8 cellular contexts compared by ENCODE assay signal in genomic region chr10:70528726-70529362, GRCh38. TPM values are rescaled to one million over a fixed set of nuclear protein-coding genes. Genes with fewer than 3 reads are reported as not detected.
DNase-seq lines count a peak whose midpoint lies in the region; ATAC-seq and TF ChIP-seq lines count a peak whose summit lies in the region.

No MANE protein-coding gene starts in this region.

- peaks cover 6% of the 10 kb centered on the region for H3K36me3 Mint-ChIP-seq in WTC11

- POLR2A ChIA-PET in HEK293 (lab: Yijun Ruan, JAX), result no interaction called here
- POLR2A ChIA-PET in WTC11 (lab: Charles Lee), result interaction anchor here (0.5 to 0.6 kb wide), 2 partner anchors 51 to 96 kb away, joined by 3 read pairs; partner anchors contain the start of gene PALD1

- no peaks in the 10 kb centered on the region for H3K4me1 ChIP-seq in HEK293 (ENCODE audit: control insufficient read depth, insufficient read depth, low read length)

- ATAC-seq in WTC11 (peak; percentile 91), GM18868 (IDR thresholded peaks at IDR 0.05; ENCODE audit: unreplicated experiment) (no peak), GM18909 (IDR thresholded peaks at IDR 0.05; ENCODE audit: poor library complexity, unreplicated experiment) (no peak)

- TF ChIP-seq CTCF in HEK293 (tag by site-specific recombination; IDR thresholded peaks at IDR 0.05) (no peak), WTC11 (IDR thresholded peaks at IDR 0.05) (no peak)

- H3K27ac ChIP-seq in HEK293 (ENCODE audit: extremely low read depth, low read depth, low read length), result no peak overlapping the region

- no peak overlapping the region for H3K4me3 ChIP-seq in HEK293 (ENCODE audit: low read depth, low read length)

- peaks cover 3% of the 10 kb centered on the region; the same call in 1 of the 2 replicates for H3K4me1 Mint-ChIP-seq in WTC11

- H3K36me3 ChIP-seq in HEK293 (ENCODE audit: control insufficient read depth in 2 of 2, insufficient read depth in 1 of 2, low read length in 2 of 2), result peaks cover 0 to 25% of the 10 kb centered on the region in 2 experiments; a peak in 1 of 3 replicates

- DNase-seq in D341Med (ENCODE audit: low spot score), result peak; percentile 49
- DNase-seq in WTC11 (ENCODE audit: low spot score), result peak; percentile 40
- DNase-seq in islet precursor cell, result peak; percentile 73
- DNase-seq in NCI-H1436 treated with DMSO at 0.1 percent for 48 hours (lab: John Stamatoyannopoulos, UW), result no peak
- no peak for DNase-seq in globus pallidus (ENCODE audit: low spot score)

- no peaks in the 10 kb centered on the region for H3K9me3 ChIP-seq in HEK293 (ENCODE audit: control insufficient read depth, insufficient read depth, low read depth, low read length)

- no peaks in the 10 kb centered on the region for H3K27me3 Mint-ChIP-seq in WTC11 (ENCODE audit: low read depth)

- H3K9me3 Mint-ChIP-seq in WTC11, result no peaks in the 10 kb centered on the region

- CTCF ChIA-PET in HEK293 (lab: Yijun Ruan, JAX), result interaction anchor here (0.6 to 2.4 kb wide), 8 partner anchors 9 to 1010 kb away, joined by 3 to 18 read pairs (median 3); no protein-coding TSS in a partner anchor
- CTCF ChIA-PET in WTC11 (lab: Charles Lee), result interaction anchor here (0.6 to 3.7 kb wide), 9 partner anchors 8 to 739 kb away, joined by 3 to 34 read pairs (median 4); no protein-coding TSS in a partner anchor

- H3K4me3 Mint-ChIP-seq in WTC11, result no peak overlapping the region

- H3K27ac Mint-ChIP-seq in WTC11, result no peak overlapping the region

TF ChIP-seq in HEK293, 187 proteins besides CTCF, POLR2A, EP300 and RAD21:
- TF ChIP-seq ZNF76 (tag by site-specific recombination; IDR thresholded peaks at IDR 0.05; ENCODE audit: borderline replicate concordance, low read depth) (peak; percentile 64; the same call in 1 of the 2 replicates), MYNN (tag by site-specific recombination; IDR thresholded peaks at IDR 0.05; ENCODE audit: borderline replicate concordance) (no peak), SCRT2 (tag by site-specific recombination; IDR thresholded peaks at IDR 0.05) (peak; percentile 65; the same call in 1 of the 2 replicates), ZBTB6 (tag by site-specific recombination; IDR thresholded peaks at IDR 0.05) (no peak), ZBTB17 (tag by site-specific recombination; IDR thresholded peaks at IDR 0.05) (peak; percentile 78), SETDB1 (IDR thresholded peaks at IDR 0.05; ENCODE audit: insufficient read length, low read length) (no peak), ZNF24 (tag by site-specific recombination; IDR thresholded peaks at IDR 0.05) (no peak), ZBTB11 (tag by site-specific recombination; conservative IDR thresholded peaks at IDR 0.05; ENCODE audit: low read depth) (no peak), ZNF600 (tag by site-specific recombination; IDR thresholded peaks at IDR 0.05) (0 out of 2 replicates have a peak, but pooled peaks have one; percentile 26), ZNF335 (tag by site-specific recombination; conservative IDR thresholded peaks at IDR 0.05) (peak; percentile 80)

TF ChIP-seq in WTC11, 78 proteins besides CTCF, POLR2A, EP300 and RAD21:
- TF ChIP-seq NR2C2 (CRISPR knock-in tag; IDR thresholded peaks at IDR 0.05), result no peak
- TF ChIP-seq ATF2 (CRISPR knock-in tag; IDR thresholded peaks at IDR 0.05; ENCODE audit: borderline replicate concordance, low read depth), result no peak
- no peak for TF ChIP-seq ETV6 (CRISPR knock-in tag; IDR thresholded peaks at IDR 0.05)
- TF ChIP-seq RORB (CRISPR knock-in tag; IDR thresholded peaks at IDR 0.05), result no peak
- TF ChIP-seq JAZF1 (CRISPR knock-in tag; IDR thresholded peaks at IDR 0.05), result no peak
- TF ChIP-seq NFATC4 (CRISPR knock-in tag; IDR thresholded peaks at IDR 0.05), result no peak
- no peak for TF ChIP-seq ATF1 (CRISPR knock-in tag; IDR thresholded peaks at IDR 0.05)
- TF ChIP-seq USF1 (CRISPR knock-in tag; IDR thresholded peaks at IDR 0.05), result peak; percentile 93
- TF ChIP-seq ELF4 (CRISPR knock-in tag; IDR thresholded peaks at IDR 0.05; ENCODE audit: low read depth), result no peak
- TF ChIP-seq SMAD3 (CRISPR knock-in tag; IDR thresholded peaks at IDR 0.05; ENCODE audit: borderline replicate concordance), result no peak
- peak; percentile 94 for TF ChIP-seq USF2 (CRISPR knock-in tag; IDR thresholded peaks at IDR 0.05)
- TF ChIP-seq NFYB (CRISPR knock-in tag; conservative IDR thresholded peaks at IDR 0.05; ENCODE audit: low read depth), result 0 out of 2 replicates have a peak, but pooled peaks have one; percentile 32
- no peak for TF ChIP-seq MYBL2 (CRISPR knock-in tag; IDR thresholded peaks at IDR 0.05)
- no peak for TF ChIP-seq TP53 (CRISPR knock-in tag; IDR thresholded peaks at IDR 0.05)
- no peak for TF ChIP-seq ZNF532 (CRISPR knock-in tag; IDR thresholded peaks at IDR 0.05; ENCODE audit: borderline replicate concordance)
- TF ChIP-seq ESRRA (CRISPR knock-in tag; IDR thresholded peaks at IDR 0.05; ENCODE audit: borderline replicate concordance), result no peak

RNA-seq across cellular contexts. Expression of gene PALD1, which starts 50.3 kb away (rescaled TPM):
- total RNA-seq in WTC11 (2021), result 36.1 to 43.6 TPM (median 38.5 TPM) in 3 replicates

Comparison
In these comparisons a context has a peak if more than half of its experiments do, and no peak if none do; other contexts are left out.
1. DNase-seq: peak in D341Med (single experiment), WTC11 (single experiment) and islet precursor cell (single experiment); none in NCI-H1436 treated with DMSO at 0.1 percent for 48 hours (single experiment) and globus pallidus (single experiment).